Comparison of ENCODE assay signal across 8 cellular contexts in genomic region chr16:89442990-89443726, GRCh38. TPM values are rescaled to one million over a fixed set of nuclear protein-coding genes. Genes with fewer than 3 reads are reported as not detected.
A peak's percentile ranks its signal among the peaks of the same experiment; 100 is the strongest.
DNase-seq lines count a peak whose midpoint lies in the region; ATAC-seq lines count a peak whose summit lies in the region.

No MANE protein-coding gene starts in this region.

- H3K27me3 Mint-ChIP-seq in naive B cell: peaks cover 0 to 5% (median 0%) of the 10 kb centered on the region in 3 donors
- no peaks in the 10 kb centered on the region for H3K27me3 Mint-ChIP-seq in stimulated activated memory B cell treated with anti-CD40 and anti-IgM and Interleukin-4, amounts not matched to agents 10 μg/mL and 1 μg/mL and 100 μg/mL, for 72 hours

- H3K4me1 ChIP-seq in effector memory CD4-positive, alpha-beta T cell (ENCODE audit: control insufficient read depth, insufficient read depth, low read length, poor library complexity, severe bottlenecking): peaks cover 74% of the 10 kb centered on the region

- peaks cover 68 to 94% (median 81%) of the 10 kb centered on the region in 3 donors for H3K4me1 Mint-ChIP-seq in naive B cell
- peaks cover 80% of the 10 kb centered on the region for H3K4me1 Mint-ChIP-seq in stimulated activated memory B cell treated with anti-CD40 and anti-IgM and Interleukin-4, amounts not matched to agents 10 μg/mL and 1 μg/mL and 100 μg/mL, for 72 hours

- no peaks in the 10 kb centered on the region for H3K36me3 ChIP-seq in effector memory CD4-positive, alpha-beta T cell (ENCODE audit: control insufficient read depth, insufficient read depth, low read length)

- H3K4me3 Mint-ChIP-seq in naive B cell: peak overlapping the region in 7 of 8 donors; percentile 54 to 85 (median 62)
- H3K4me3 Mint-ChIP-seq in stimulated activated memory B cell treated with anti-CD40 and anti-IgM and Interleukin-4, amounts not matched to agents 10 μg/mL and 1 μg/mL and 100 μg/mL, for 72 hours: no peak overlapping the region

- H3K27ac Mint-ChIP-seq in naive B cell: peak overlapping the region in 3 of 6 donors; percentile 6 to 76 (median 59)
- H3K27ac Mint-ChIP-seq in stimulated activated memory B cell treated with anti-CD40 and anti-IgM and Interleukin-4, amounts not matched to agents 10 μg/mL and 1 μg/mL and 100 μg/mL, for 72 hours: no peak overlapping the region

- DNase-seq in NCI-H1436 (lab: John Stamatoyannopoulos, UW) (peak; percentile 35), NCI-H1436 treated with DMSO at 0.1 percent for 48 hours (lab: John Stamatoyannopoulos, UW) (no peak), NCI-H69 (lab: John Stamatoyannopoulos, UW) (peak; percentile 79), naive B cell (no peak), DMS114 treated with DMSO at 0.1 percent for 48 hours (lab: John Stamatoyannopoulos, UW; ENCODE audit: unreplicated experiment) (no peak)
- DNase-seq in effector memory CD4-positive, alpha-beta T cell: no peak
- no peak for DNase-seq in NK-92 treated with Interleukin-12 subunit alpha and Interleukin-12 subunit beta, amount 100 ng/mL, for 24 hours (lab: John Stamatoyannopoulos, UW)

- no peak for ATAC-seq in naive B cell (ENCODE audit: low read depth in 2 of 2)
- ATAC-seq in stimulated activated memory B cell treated with anti-CD40 and anti-IgM and Interleukin-4, amounts not matched to agents 10 μg/mL and 1 μg/mL and 100 μg/mL, for 72 hours: no peak

- no peaks in the 10 kb centered on the region for H3K9me3 Mint-ChIP-seq in naive B cell
- H3K9me3 Mint-ChIP-seq in stimulated activated memory B cell treated with anti-CD40 and anti-IgM and Interleukin-4, amounts not matched to agents 10 μg/mL and 1 μg/mL and 100 μg/mL, for 72 hours: no peaks in the 10 kb centered on the region

- no peaks in the 10 kb centered on the region for H3K9me3 ChIP-seq in effector memory CD4-positive, alpha-beta T cell (ENCODE audit: control insufficient read depth, low read length)

- H3K27me3 ChIP-seq in effector memory CD4-positive, alpha-beta T cell (replicated peaks; ENCODE audit: control insufficient read depth, insufficient read depth, low read length, poor library complexity, severe bottlenecking): no peaks in the 10 kb centered on the region

- H3K36me3 Mint-ChIP-seq in naive B cell: peaks cover 0 to 10% of the 10 kb centered on the region in 2 donors
- H3K36me3 Mint-ChIP-seq in stimulated activated memory B cell treated with anti-CD40 and anti-IgM and Interleukin-4, amounts not matched to agents 10 μg/mL and 1 μg/mL and 100 μg/mL, for 72 hours: peaks cover 15% of the 10 kb centered on the region

- H3K27ac ChIP-seq in effector memory CD4-positive, alpha-beta T cell (ENCODE audit: insufficient read depth, low read length, poor library complexity, severe bottlenecking): peak overlapping the region; percentile 3

- H3K4me3 ChIP-seq in effector memory CD4-positive, alpha-beta T cell (ENCODE audit: insufficient read depth, low read depth, low read length, poor library complexity, severe bottlenecking): no peak overlapping the region

RNA-seq across cellular contexts. Expression of gene ANKRD11, which starts 47.2 kb away (rescaled TPM):
- 10 to 100 TPM in 3 of 6 donors, 1 to 10 TPM in 2, under 1 TPM in 1; 0.78 to 24.8 (median 10.1) TPM for polyA plus RNA-seq in naive B cell (ENCODE audit: low read depth in 6 of 6)

Comparison
In these comparisons a context has a peak if more than half of its experiments do, and no peak if none do; other contexts are left out.
1. DNase-seq: peak in NCI-H1436 (single experiment) and NCI-H69 (single experiment); none in NCI-H1436 treated with DMSO at 0.1 percent for 48 hours (single experiment), effector memory CD4-positive, alpha-beta T cell (0 of 3), naive B cell (single experiment), DMS114 treated with DMSO at 0.1 percent for 48 hours (single experiment) and NK-92 treated with Interleukin-12 subunit alpha and Interleukin-12 subunit beta, amount 100 ng/mL, for 24 hours (single experiment).